In genomic region chr17:1484586-1485310, GRCh38 we compare ENCODE assay signal across 8 cellular contexts. TPM values are rescaled to one million over a fixed set of nuclear protein-coding genes. Genes with fewer than 3 reads are reported as not detected.
DNase-seq lines count a peak whose midpoint lies in the region; ATAC-seq and TF ChIP-seq lines count a peak whose summit lies in the region.

No MANE protein-coding gene starts in this region.

- peaks cover 0 to 44% of the 10 kb centered on the region in 2 donors for H3K36me3 ChIP-seq in gastroesophageal sphincter

- H3K27me3 Mint-ChIP-seq in activated T-cell treated with anti-CD3 and anti-CD28 coated beads, Interleukin-2, amount 50 U/mL, for 24 hours = no peaks in the 10 kb centered on the region

- TF ChIP-seq POLR2A in gastroesophageal sphincter (IDR thresholded peaks at IDR 0.05) = no peak

- WGBS in gastroesophageal sphincter (ENCODE audit: low coverage in 1 of 2), 2 donors = 31% methylated on average over 2 of the region's 11 CpGs; no CpG with 5 or more reads in 1 of the 2 donors

- peaks cover 0 to 87% (median 41%) of the 10 kb centered on the region in 3 donors for H3K4me1 ChIP-seq in gastroesophageal sphincter

- TF ChIP-seq EP300 in gastroesophageal sphincter (IDR thresholded peaks at IDR 0.05) = no peak

- TF ChIP-seq CTCF in gastroesophageal sphincter (IDR thresholded peaks at IDR 0.05) = peak in 1 of 4 experiments; percentile 16

- H3K4me1 Mint-ChIP-seq in activated T-cell treated with anti-CD3 and anti-CD28 coated beads, Interleukin-2, amount 50 U/mL, for 24 hours (ENCODE audit: low read depth) = peaks cover 25% of the 10 kb centered on the region

- DNase-seq in DMS79 treated with DMSO at 0.1 percent for 48 hours (lab: John Stamatoyannopoulos, UW) (peak; percentile 38), DMS79 (lab: John Stamatoyannopoulos, UW) (no peak), NCI-H510A treated with DMSO at 0.1 percent for 48 hours (lab: John Stamatoyannopoulos, UW) (peak; percentile 63), pons (ENCODE audit: low spot score) (peak; percentile 43), LoVo (ENCODE audit: low spot score) (no peak)
- peak; percentile 56 for DNase-seq in activated T-cell treated with anti-CD3 and anti-CD28 coated beads, Interleukin-2, amount 50 U/mL, for 24 hours

- peak overlapping the region; percentile 87 to 88 for H3K4me3 ChIP-seq in gastroesophageal sphincter

- H3K27me3 ChIP-seq in gastroesophageal sphincter = no peaks in the 10 kb centered on the region

- peak overlapping the region; percentile 71 for H3K4me3 Mint-ChIP-seq in activated T-cell treated with anti-CD3 and anti-CD28 coated beads, Interleukin-2, amount 50 U/mL, for 24 hours

- H3K9me3 Mint-ChIP-seq in activated T-cell treated with anti-CD3 and anti-CD28 coated beads, Interleukin-2, amount 50 U/mL, for 24 hours = no peaks in the 10 kb centered on the region

- H3K36me3 Mint-ChIP-seq in activated T-cell treated with anti-CD3 and anti-CD28 coated beads, Interleukin-2, amount 50 U/mL, for 24 hours (ENCODE audit: low read depth) = peaks cover 13% of the 10 kb centered on the region

- H3K27ac ChIP-seq in gastroesophageal sphincter = peak overlapping the region; percentile 96 to 100 (median 98)

- H3K27ac Mint-ChIP-seq in activated T-cell treated with anti-CD3 and anti-CD28 coated beads, Interleukin-2, amount 50 U/mL, for 24 hours = peak overlapping the region; percentile 82

- ATAC-seq in HG02588 (IDR thresholded peaks at IDR 0.05; ENCODE audit: unreplicated experiment) (peak; percentile 33), gastroesophageal sphincter (no peak)

- no peaks in the 10 kb centered on the region for H3K9me3 ChIP-seq in gastroesophageal sphincter

RNA-seq across cellular contexts. Expression of gene MYO1C, which starts 7.7 kb away (rescaled TPM):
- total RNA-seq in gastroesophageal sphincter = 100 to 1,000 TPM; 215 to 461 (median 287) TPM

RNA-seq across cellular contexts. Expression of gene CRK, which starts 28.7 kb away (rescaled TPM):
- total RNA-seq in gastroesophageal sphincter = 10 to 100 TPM; 72.7 to 98.4 (median 77.2) TPM

RNA-seq across cellular contexts. Expression of gene INPP5K, which starts 31.7 kb away (rescaled TPM):
- 10 to 100 TPM; 59.6 to 76.0 (median 73.1) TPM for total RNA-seq in gastroesophageal sphincter

Comparison
In these comparisons a context has a peak if more than half of its experiments do, and no peak if none do; other contexts are left out.
1. DNase-seq: peak in DMS79 treated with DMSO at 0.1 percent for 48 hours (single experiment), NCI-H510A treated with DMSO at 0.1 percent for 48 hours (single experiment), activated T-cell treated with anti-CD3 and anti-CD28 coated beads, Interleukin-2, amount 50 U/mL, for 24 hours (single experiment) and pons (single experiment); none in DMS79 (single experiment) and LoVo (single experiment).